In the genomic region with DNA sequence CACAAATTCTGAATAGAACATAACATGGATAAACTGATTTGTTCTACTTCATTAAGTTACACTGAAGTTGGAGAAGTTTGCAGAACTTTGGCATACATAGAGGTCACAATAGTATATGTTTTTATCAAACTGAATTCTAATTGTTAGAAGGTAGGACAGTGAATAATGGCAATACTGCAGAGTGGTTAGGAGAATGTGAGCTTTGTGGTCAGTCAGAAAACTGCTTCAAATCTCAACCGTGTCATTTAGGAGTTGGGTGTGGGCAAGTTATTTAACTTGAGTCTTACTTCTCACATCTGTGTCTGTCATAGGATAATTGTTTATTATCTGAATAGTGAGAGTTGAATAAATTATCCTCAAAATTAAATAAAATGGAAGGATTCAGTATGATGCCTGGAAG, we compare ENCODE assay signal across 31 cellular contexts.
"Had no signal": no experiment of that assay in that cellular context is flagged by ENCODE, and none has a peak within 500 bp of the region (broad histone marks: within the 10 kb centered on the region; RNA-seq: fewer than 3 reads in every experiment).

No MANE protein-coding gene starts in this region.

- H3K27ac Mint-ChIP-seq: naive B cell; naive thymus-derived CD8-positive, alpha-beta T cell; natural killer cell treated with Interleukin-12 subunit alpha and Interleukin-12 subunit beta and Interleukin-15 and Interleukin-18, amount 100 ng/mL, for 72 hours; nephron progenitor cell; progenitor cell of endocrine pancreas; stimulated activated effector memory CD8-positive, alpha-beta T cell treated with anti-CD3 and anti-CD28 coated beads, Interleukin-12 subunit alpha, Interleukin-12 subunit beta, amount 100 ng/mL, for 72 hours; stimulated activated naive B cell treated with anti-CD40 and anti-IgM and Interleukin-4, amounts not matched to agents 10 μg/mL and 1 μg/mL and 100 μg/mL, for 72 hours; stimulated activated naive CD8-positive, alpha-beta T cell treated with anti-CD3 and anti-CD28 coated beads, Interleukin-15, Interleukin-2, amounts not matched to agents 100 ng/mL and 50 ng/mL, for 24 hours had no signal

- H2AFZ ChIP-seq: parathyroid adenoma had no signal

- H3K4me1 ChIP-seq: parathyroid adenoma, psoas muscle, right lobe of liver, stomach, thyroid gland, upper lobe of left lung, vagina had no signal

- H3K36me3 ChIP-seq: neutrophil, right lobe of liver, sigmoid colon, stomach, thoracic aorta, thyroid gland, tibial nerve, upper lobe of left lung, vagina had no signal

- DNase-seq: naive B cell; naive thymus-derived CD8-positive, alpha-beta T cell; nephron progenitor cell; nucleus accumbens; posterior cingulate gyrus; psoas muscle; right cardiac atrium; right lobe of liver; sigmoid colon; stimulated activated CD4-positive, alpha-beta T cell treated with anti-CD3 and anti-CD28 coated beads, Interleukin-15, amount 100 ng/mL, for 24 hours; stimulated activated CD4-positive, alpha-beta T cell treated with anti-CD3 and anti-CD28 coated beads, Interleukin-2, amount 100 ng/mL, for 24 hours; stimulated activated CD4-positive, alpha-beta T cell treated with anti-CD3 and anti-CD28 coated beads, Interleukin-2, amount 100 ng/mL, for 48 hours; stimulated activated CD4-positive, alpha-beta T cell treated with anti-CD3 and anti-CD28 coated beads, Interleukin-4, amount 100 ng/mL, for 24 hours; stimulated activated naive B cell treated with anti-CD40 and anti-IgM and Interleukin-4, amounts not matched to agents 10 μg/mL and 1 μg/mL and 100 μg/mL, for 72 hours; stimulated activated naive CD4-positive, alpha-beta T cell treated with Interleukin-2 at 50 U/mL for 16 hours; stomach; thyroid gland; trophoblast cell; upper lobe of left lung had no signal

- H3K9ac ChIP-seq: parathyroid adenoma had no signal

- H3K9me3 ChIP-seq: neutrophil, psoas muscle, right lobe of liver, stomach, thoracic aorta, thyroid gland, tibial nerve, upper lobe of left lung, vagina had no signal

- H3K4me3 Mint-ChIP-seq: naive B cell; naive thymus-derived CD8-positive, alpha-beta T cell; natural killer cell treated with Interleukin-12 subunit alpha and Interleukin-12 subunit beta and Interleukin-15 and Interleukin-18, amount 100 ng/mL, for 72 hours; nephron progenitor cell; neural crest cell; stimulated activated effector memory CD8-positive, alpha-beta T cell treated with anti-CD3 and anti-CD28 coated beads, Interleukin-12 subunit alpha, Interleukin-12 subunit beta, amount 100 ng/mL, for 72 hours; stimulated activated naive B cell treated with anti-CD40 and anti-IgM and Interleukin-4, amounts not matched to agents 10 μg/mL and 1 μg/mL and 100 μg/mL, for 72 hours; stimulated activated naive CD8-positive, alpha-beta T cell treated with anti-CD3 and anti-CD28 coated beads, Interleukin-15, Interleukin-2, amounts not matched to agents 100 ng/mL and 50 ng/mL, for 24 hours had no signal

- H3K79me2 ChIP-seq: parathyroid adenoma had no signal

- H3K4me3 ChIP-seq: psoas muscle, right lobe of liver, sigmoid colon, skin epidermis, stomach, thoracic aorta, thyroid gland, tibial nerve, upper lobe of left lung, vagina had no signal

- H3K27ac ChIP-seq: neutrophil, parathyroid adenoma, psoas muscle, right lobe of liver, sigmoid colon, skin epidermis, stomach, thoracic aorta, thyroid gland, tibial nerve, upper lobe of left lung, vagina had no signal

- ATAC-seq: naive thymus-derived CD8-positive, alpha-beta T cell; natural killer cell treated with Interleukin-12 subunit alpha and Interleukin-12 subunit beta and Interleukin-15 and Interleukin-18, amount 100 ng/mL, for 72 hours; psoas muscle; right cardiac atrium; right lobe of liver; stimulated activated effector memory CD8-positive, alpha-beta T cell treated with anti-CD3 and anti-CD28 coated beads, Interleukin-12 subunit alpha, Interleukin-12 subunit beta, amount 100 ng/mL, for 72 hours; stimulated activated naive B cell treated with anti-CD40 and anti-IgM and Interleukin-4, amounts not matched to agents 10 μg/mL and 1 μg/mL and 100 μg/mL, for 72 hours had no signal

- H3K27me3 Mint-ChIP-seq: naive B cell; naive thymus-derived CD8-positive, alpha-beta T cell; natural killer cell treated with Interleukin-12 subunit alpha and Interleukin-12 subunit beta and Interleukin-15 and Interleukin-18, amount 100 ng/mL, for 72 hours; progenitor cell of endocrine pancreas; stimulated activated naive B cell treated with anti-CD40 and anti-IgM and Interleukin-4, amounts not matched to agents 10 μg/mL and 1 μg/mL and 100 μg/mL, for 72 hours; stimulated activated naive CD8-positive, alpha-beta T cell treated with anti-CD3 and anti-CD28 coated beads, Interleukin-15, Interleukin-2, amounts not matched to agents 100 ng/mL and 50 ng/mL, for 24 hours had no signal

- H3K4me1 Mint-ChIP-seq: naive B cell; naive thymus-derived CD8-positive, alpha-beta T cell; nephron progenitor cell; neural crest cell; stimulated activated effector memory CD8-positive, alpha-beta T cell treated with anti-CD3 and anti-CD28 coated beads, Interleukin-12 subunit alpha, Interleukin-12 subunit beta, amount 100 ng/mL, for 72 hours; stimulated activated naive B cell treated with anti-CD40 and anti-IgM and Interleukin-4, amounts not matched to agents 10 μg/mL and 1 μg/mL and 100 μg/mL, for 72 hours had no signal

- FAIRE-seq: urothelium cell line had no signal

- H3K27me3 ChIP-seq: neutrophil, right lobe of liver, sigmoid colon, stomach, thyroid gland, tibial nerve, upper lobe of left lung, vagina had no signal

- H3K36me3 Mint-ChIP-seq: naive B cell; naive thymus-derived CD8-positive, alpha-beta T cell; natural killer cell treated with Interleukin-12 subunit alpha and Interleukin-12 subunit beta and Interleukin-15 and Interleukin-18, amount 100 ng/mL, for 72 hours; stimulated activated effector memory CD8-positive, alpha-beta T cell treated with anti-CD3 and anti-CD28 coated beads, Interleukin-12 subunit alpha, Interleukin-12 subunit beta, amount 100 ng/mL, for 72 hours; stimulated activated naive B cell treated with anti-CD40 and anti-IgM and Interleukin-4, amounts not matched to agents 10 μg/mL and 1 μg/mL and 100 μg/mL, for 72 hours had no signal
